In genomic region chr3:195059006-195059350, GRCh38 we compare ENCODE assay signal across 23 cellular contexts.
DNase-seq lines count a peak whose midpoint lies in the region; ATAC-seq, FAIRE-seq and TF ChIP-seq lines count a peak whose summit lies in the region.
"Had no signal": no experiment of that assay in that cellular context is flagged by ENCODE, and none has a peak within 500 bp of the region (broad histone marks: within the 10 kb centered on the region; RNA-seq: fewer than 3 reads in every experiment).

No MANE protein-coding gene starts in this region.

- in situ Hi-C loops in K562 (cut with MboI): no loop called here

- FAIRE-seq in K562 (lab: Jason Lieb, UNC): no peak
- FAIRE-seq: GM12891 had no signal

- no peak overlapping the region for H3K27ac ChIP-seq in BLaER1
- H3K27ac ChIP-seq in K562 (ENCODE audit: extremely low read depth, low read depth, low read length): no peak overlapping the region
- no peak overlapping the region for H3K27ac ChIP-seq in osteoblast (ENCODE audit: low read depth, low read length)
- no peak overlapping the region for H3K27ac ChIP-seq in mesendoderm (ENCODE audit: low read depth, low read length)
- H3K27ac ChIP-seq: psoas muscle, SJSA1, tibial artery had no signal

- H2BK15ac ChIP-seq in mesendoderm (replicated peaks; ENCODE audit: low read depth): no peak overlapping the region

- no peaks in the 10 kb centered on the region for H3K79me2 ChIP-seq in K562 (ENCODE audit: control insufficient read depth, insufficient read depth, low read length)
- H3K79me2 ChIP-seq in osteoblast (ENCODE audit: insufficient read depth, low read length): no peaks in the 10 kb centered on the region
- no peaks in the 10 kb centered on the region for H3K79me2 ChIP-seq in mesendoderm (ENCODE audit: control insufficient read depth, insufficient read depth, low read length)

- no peaks in the 10 kb centered on the region for H3K79me1 ChIP-seq in mesendoderm (ENCODE audit: low read length)

- intact Hi-C loops in K562 (cut with micrococcal nuclease) (no loop called here), left colon (cut with DNase I, micrococcal nuclease) (no loop called here)

- no peak for TF ChIP-seq POLR2A in K562 (conservative IDR thresholded peaks at IDR 0.05)

- no peak for DNase-seq in K562 (ENCODE audit: extremely low read depth in 1 of 4, low spot score in 3 of 4)
- peak; percentile 6 to 22 for DNase-seq in left colon
- peak; percentile 59 for DNase-seq in osteoblast (ENCODE audit: insufficient read length, low spot score, missing footprints)
- DNase-seq in mesendoderm: no peak
- no peak for DNase-seq in NCI-H1694 treated with DMSO at 0.1 percent for 48 hours (lab: John Stamatoyannopoulos, UW)
- DNase-seq: activated CD4-positive, alpha-beta T cell treated with anti-CD3 and anti-CD28 coated beads for 48 hours; activated CD8-positive, alpha-beta memory T cell treated with anti-CD3 and anti-CD28 coated beads, Interleukin-2, amount 10 ng/mL, durations not matched to agents 7 days and 5 days; activated naive CD8-positive, alpha-beta T cell treated with anti-CD3 and anti-CD28 coated beads for 36 hours; BE2C; Calu3; effector memory CD4-positive, alpha-beta T cell; Kasumi-1; NCI-H2029; NCI-H2227 treated with DMSO at 0.1 percent for 48 hours; stimulated activated CD4-positive, alpha-beta T cell treated with anti-CD3 and anti-CD28 coated beads, Interleukin-4, amount 100 ng/mL, for 4 hours; stimulated activated naive CD8-positive, alpha-beta T cell treated with anti-CD3 and anti-CD28 coated beads, Interleukin-15, Interleukin-2, amounts not matched to agents 100 U/mL and 50 U/mL, for 24 hours had no signal

- no TSS peak for BruUV-seq in K562 (replicated peaks; lab: Mats Ljungman, UMichigan)

- TF ChIP-seq RAD21 in K562 (CRISPR knock-in tag; conservative IDR thresholded peaks at IDR 0.05 in 1 of 2, IDR thresholded peaks at IDR 0.05 in 1 of 2): no peak

- H2AK5ac ChIP-seq in mesendoderm (ENCODE audit: low read length): no peak overlapping the region

- ATAC-seq in K562 (no peak), left colon (no peak), GM18870 (IDR thresholded peaks at IDR 0.05; ENCODE audit: unreplicated experiment) (no peak), HG03432 (IDR thresholded peaks at IDR 0.05; ENCODE audit: unreplicated experiment) (no peak)
- ATAC-seq: activated CD8-positive, alpha-beta memory T cell treated with anti-CD3 and anti-CD28 coated beads, Interleukin-2, amount 10 ng/mL, durations not matched to agents 7 days and 5 days; psoas muscle; stimulated activated naive CD8-positive, alpha-beta T cell treated with anti-CD3 and anti-CD28 coated beads, Interleukin-15, Interleukin-2, amounts not matched to agents 100 U/mL and 50 U/mL, for 24 hours had no signal

- H3K4ac ChIP-seq in mesendoderm (ENCODE audit: low read depth, low read length): no peak overlapping the region

- no peak overlapping the region for H3K56ac ChIP-seq in mesendoderm (ENCODE audit: low read length)

- CTCF ChIA-PET in K562 (lab: Yijun Ruan, JAX; ENCODE audit: low intra/inter-chr PET ratio): no interaction called here

- no peak overlapping the region for H2BK5ac ChIP-seq in mesendoderm (ENCODE audit: low read length)

- H3K4me1 ChIP-seq in BLaER1 (peaks cover 37% of the 10 kb centered on the region), K562 (replicated peaks in 1 of 2; ENCODE audit: control insufficient read depth in 2 of 2, insufficient read depth in 2 of 2, low read length in 2 of 2) (peaks cover 0 to 13% of the 10 kb centered on the region in 2 experiments; a peak in 2 of 5 replicates), osteoblast (ENCODE audit: insufficient read depth, low read length) (no peaks in the 10 kb centered on the region), mesendoderm (ENCODE audit: control insufficient read depth, low read depth, low read length) (no peaks in the 10 kb centered on the region)
- H3K4me1 ChIP-seq: BE2C, SJSA1, tibial artery had no signal

- peak overlapping the region; percentile 45 for H3K4me2 ChIP-seq in BLaER1
- H3K4me2 ChIP-seq in K562 (ENCODE audit: insufficient read depth, low read length): no peak overlapping the region
- H3K4me2 ChIP-seq in osteoblast (ENCODE audit: insufficient read depth, low read length): no peak overlapping the region
- H3K4me2 ChIP-seq in mesendoderm (ENCODE audit: low read length): no peak overlapping the region

- H4K8ac ChIP-seq in mesendoderm (ENCODE audit: low read depth, low read length): no peak overlapping the region

- H3K9ac ChIP-seq in BLaER1 (no peak overlapping the region), K562 (ENCODE audit: insufficient read depth in 1 of 2, low read depth in 2 of 2, low read length in 2 of 2) (0 out of 4 replicates have a peak overlapping the region, but pooled peaks of 1 of the 2 experiments have one; percentile 6), mesendoderm (ENCODE audit: low read length) (no peak overlapping the region)

- H3K4me3 ChIP-seq in BLaER1 (no peak overlapping the region), K562 (no peak overlapping the region), osteoblast (ENCODE audit: insufficient read depth, low read length) (no peak overlapping the region), mesendoderm (ENCODE audit: low read length) (no peak overlapping the region)
- H3K4me3 ChIP-seq: psoas muscle, SJSA1, tibial artery had no signal

- H3K9me3 ChIP-seq in BLaER1 (peaks cover 7% of the 10 kb centered on the region; the same call in 1 of the 2 replicates), K562 (replicated peaks; ENCODE audit: control insufficient read depth, insufficient read depth, low read depth, low read length) (no peaks in the 10 kb centered on the region), osteoblast (ENCODE audit: low read depth, low read length) (no peaks in the 10 kb centered on the region)
- H3K9me3 ChIP-seq: BE2C, psoas muscle, SJSA1, tibial artery had no signal

- H3K36me3 ChIP-seq in BLaER1: no peaks in the 10 kb centered on the region
- H3K36me3 ChIP-seq in K562 (ENCODE audit: control insufficient read depth, insufficient read depth, low read length): no peaks in the 10 kb centered on the region
- H3K36me3 ChIP-seq in osteoblast (ENCODE audit: insufficient read depth, low read length): no peaks in the 10 kb centered on the region
- no peaks in the 10 kb centered on the region for H3K36me3 ChIP-seq in mesendoderm (ENCODE audit: control insufficient read depth, insufficient read depth, low read length)
- H3K36me3 ChIP-seq: BE2C, SJSA1, tibial artery had no signal

- TF ChIP-seq CTCF in K562 (IDR thresholded peaks at IDR 0.05 in 2 of 3, conservative IDR thresholded peaks at IDR 0.05 in 1 of 3; ENCODE audit: insufficient read depth in 2 of 3, low read depth in 1 of 3, low read length in 3 of 3) (no peak), osteoblast (IDR thresholded peaks at IDR 0.05; ENCODE audit: extremely low read depth, low read depth, low read length) (no peak)

- H3K23ac ChIP-seq in mesendoderm (ENCODE audit: low read length): no peak overlapping the region

- WGBS in K562 (ENCODE audit: insufficient coverage, low coverage, missing lambda C conversion rate): 22% methylated on average over 13 of the region's 13 CpGs
- WGBS in mesendoderm (ENCODE audit: extremely low coverage, insufficient coverage, low lambda C conversion rate): no CpG with 5 or more reads among the region's 13 CpGs

- H3K9me1 ChIP-seq in K562 (ENCODE audit: control insufficient read depth, insufficient read depth, low read length): no peaks in the 10 kb centered on the region

- H3K27me3 ChIP-seq in BLaER1 (no peaks in the 10 kb centered on the region), K562 (ENCODE audit: control insufficient read depth in 2 of 2, insufficient read depth in 2 of 2, low read length in 2 of 2) (peaks cover 31 to 77% of the 10 kb centered on the region in 2 experiments; a peak in 3 of 5 replicates), osteoblast (ENCODE audit: insufficient read depth, low read length) (no peaks in the 10 kb centered on the region), mesendoderm (ENCODE audit: insufficient read depth, low read length, poor library complexity) (no peaks in the 10 kb centered on the region)
- H3K27me3 ChIP-seq: BE2C, SJSA1 had no signal

- H2AFZ ChIP-seq in K562 (ENCODE audit: low read depth, low read length) (no peak overlapping the region), osteoblast (ENCODE audit: low read length) (no peak overlapping the region)

- no peak for TF ChIP-seq EP300 in K562 (IDR thresholded peaks at IDR 0.05; ENCODE audit: low read length)

- no peaks in the 10 kb centered on the region for H4K20me1 ChIP-seq in BLaER1
- H4K20me1 ChIP-seq in K562 (replicated peaks; ENCODE audit: control insufficient read depth, insufficient read depth, low read length): no peaks in the 10 kb centered on the region
- H4K20me1 ChIP-seq in osteoblast (ENCODE audit: insufficient read depth, low read length): no peaks in the 10 kb centered on the region

- H2BK120ac ChIP-seq in mesendoderm (ENCODE audit: low read depth, low read length): no peak overlapping the region

- no peak overlapping the region for H3K18ac ChIP-seq in mesendoderm (ENCODE audit: low read length)

- H4K5ac ChIP-seq in mesendoderm (ENCODE audit: low read length): no peak overlapping the region

- POLR2A ChIA-PET in K562 (lab: Yijun Ruan, JAX): interaction anchor here (1.3 kb wide), 1 partner anchor 11 kb away, joined by 3 read pairs; no protein-coding TSS in a partner anchor

TF ChIP-seq in K562, 482 proteins besides CTCF, POLR2A, EP300 and RAD21:
- no peak for TF ChIP-seq DIDO1 (tag; IDR thresholded peaks at IDR 0.05; ENCODE audit: low read depth)
- TF ChIP-seq EGR1 (conservative IDR thresholded peaks at IDR 0.05): peak; percentile 49; the same call in 1 of the 2 replicates

Comparison
In these comparisons a context has a peak if more than half of its experiments do, and no peak if none do; other contexts are left out.
1. DNase-seq: peak in left colon (2 of 2) and osteoblast (single experiment); none in K562 (0 of 4), mesendoderm (single experiment) and NCI-H1694 treated with DMSO at 0.1 percent for 48 hours (single experiment).